In genomic region chr9:69976165-69976564, GRCh38 we compare ENCODE assay signal across 1 cellular context.
TF ChIP-seq lines count a peak whose summit lies in the region.

No MANE protein-coding gene starts in this region.

TF ChIP-seq in HepG2, 621 proteins besides CTCF, POLR2A, EP300 and RAD21 (continued from another document):
- TF ChIP-seq, protein P1, sequence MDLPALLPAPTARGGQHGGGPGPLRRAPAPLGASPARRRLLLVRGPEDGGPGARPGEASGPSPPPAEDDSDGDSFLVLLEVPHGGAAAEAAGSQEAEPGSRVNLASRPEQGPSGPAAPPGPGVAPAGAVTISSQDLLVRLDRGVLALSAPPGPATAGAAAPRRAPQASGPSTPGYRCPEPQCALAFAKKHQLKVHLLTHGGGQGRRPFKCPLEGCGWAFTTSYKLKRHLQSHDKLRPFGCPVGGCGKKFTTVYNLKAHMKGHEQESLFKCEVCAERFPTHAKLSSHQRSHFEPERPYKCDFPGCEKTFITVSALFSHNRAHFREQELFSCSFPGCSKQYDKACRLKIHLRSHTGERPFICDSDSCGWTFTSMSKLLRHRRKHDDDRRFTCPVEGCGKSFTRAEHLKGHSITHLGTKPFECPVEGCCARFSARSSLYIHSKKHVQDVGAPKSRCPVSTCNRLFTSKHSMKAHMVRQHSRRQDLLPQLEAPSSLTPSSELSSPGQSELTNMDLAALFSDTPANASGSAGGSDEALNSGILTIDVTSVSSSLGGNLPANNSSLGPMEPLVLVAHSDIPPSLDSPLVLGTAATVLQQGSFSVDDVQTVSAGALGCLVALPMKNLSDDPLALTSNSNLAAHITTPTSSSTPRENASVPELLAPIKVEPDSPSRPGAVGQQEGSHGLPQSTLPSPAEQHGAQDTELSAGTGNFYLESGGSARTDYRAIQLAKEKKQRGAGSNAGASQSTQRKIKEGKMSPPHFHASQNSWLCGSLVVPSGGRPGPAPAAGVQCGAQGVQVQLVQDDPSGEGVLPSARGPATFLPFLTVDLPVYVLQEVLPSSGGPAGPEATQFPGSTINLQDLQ (CRISPR knock-in tag; IDR thresholded peaks at IDR 0.05), result no peak
- TF ChIP-seq ZNF33B (CRISPR knock-in tag; IDR thresholded peaks at IDR 0.05) (no peak), ZNF550 (CRISPR knock-in tag; IDR thresholded peaks at IDR 0.05; ENCODE audit: borderline replicate concordance) (no peak), USF2 (IDR thresholded peaks at IDR 0.05; ENCODE audit: low read depth, low read length) (no peak), USF2 (CRISPR knock-in tag; IDR thresholded peaks at IDR 0.05; ENCODE audit: borderline replicate concordance) (no peak)
